In the genomic region with DNA sequence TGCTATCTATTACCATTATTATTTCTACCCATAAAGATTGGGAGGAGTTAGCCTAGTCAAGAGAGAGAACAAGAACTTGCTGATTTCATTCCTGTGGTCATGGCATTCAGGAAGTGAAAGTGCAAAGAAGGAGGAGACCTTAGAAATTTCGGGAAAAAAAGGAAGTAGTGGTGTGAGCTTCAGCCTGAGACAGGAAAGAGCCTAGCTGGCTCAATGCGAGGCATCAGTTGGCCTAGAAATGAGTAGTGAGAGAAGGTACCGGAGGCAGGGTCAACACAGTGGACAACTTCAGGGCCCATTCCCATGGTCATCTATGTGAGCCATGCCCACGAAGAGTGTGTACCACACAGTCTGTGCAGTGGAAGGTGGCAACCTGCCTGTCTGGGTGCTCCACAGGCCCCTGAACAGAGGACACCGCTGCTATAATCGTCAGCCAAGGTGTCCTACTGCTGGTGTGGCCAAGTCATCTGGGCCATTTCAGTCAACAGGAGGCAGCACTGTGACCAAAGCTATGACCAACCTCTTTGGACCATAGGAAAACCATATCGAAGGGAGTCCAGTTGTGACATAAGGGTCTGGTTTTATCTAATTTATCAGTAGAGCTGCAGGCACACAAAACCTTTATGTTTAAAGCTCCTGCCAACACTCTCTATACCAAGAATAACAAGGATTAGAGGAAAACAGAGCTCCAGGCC, we compare ENCODE assay signal across 17 cellular contexts. TPM values are rescaled to one million over a fixed set of nuclear protein-coding genes. Genes with fewer than 3 reads are reported as not detected.
DNase-seq lines count a peak whose midpoint lies in the region; ATAC-seq and TF ChIP-seq lines count a peak whose summit lies in the region.
"Had no signal": no experiment of that assay in that cellular context is flagged by ENCODE, and none has a peak within 500 bp of the region (broad histone marks: within the 10 kb centered on the region; RNA-seq: fewer than 3 reads in every experiment).

No MANE protein-coding gene starts in this region.

- H3K27me3 ChIP-seq in gastroesophageal sphincter (no peaks in the 10 kb centered on the region), neutrophil (no peaks in the 10 kb centered on the region)

- in situ Hi-C loops in KBM-7 (cut with MboI; ENCODE audit: low pct_unique_long_range_greater_than_20kb, low sequenced_read_pairs): no loop called here

- H3K9me3 ChIP-seq in gastroesophageal sphincter (no peaks in the 10 kb centered on the region), neutrophil (no peaks in the 10 kb centered on the region)

- H3K36me3 ChIP-seq in gastroesophageal sphincter (no peaks in the 10 kb centered on the region), neutrophil (no peaks in the 10 kb centered on the region)

- ATAC-seq in gastroesophageal sphincter: peak; percentile 41
- ATAC-seq in HG02763 (IDR thresholded peaks at IDR 0.05; ENCODE audit: unreplicated experiment): no peak
- ATAC-seq in HG02970 (IDR thresholded peaks at IDR 0.05; ENCODE audit: low FRiP score, unreplicated experiment): no peak
- ATAC-seq: PC-3; stimulated activated naive CD8-positive, alpha-beta T cell treated with anti-CD3 and anti-CD28 coated beads, Interleukin-15, Interleukin-2, amounts not matched to agents 100 U/mL and 50 U/mL, for 24 hours had no signal

- H3K27ac ChIP-seq in gastroesophageal sphincter: no peak overlapping the region
- peak overlapping the region; percentile 73 for H3K27ac ChIP-seq in neutrophil
- H3K27ac ChIP-seq: GM23248 had no signal

- H3K4me1 ChIP-seq in gastroesophageal sphincter (no peaks in the 10 kb centered on the region), neutrophil (ENCODE audit: control insufficient read depth in 1 of 2, insufficient read depth in 1 of 2, low read depth in 1 of 2, low read length in 1 of 2) (peaks cover 14 to 15% of the 10 kb centered on the region in 2 experiments)

- no peak for TF ChIP-seq EP300 in gastroesophageal sphincter (IDR thresholded peaks at IDR 0.05)

- H3K4me3 ChIP-seq in gastroesophageal sphincter: no peak overlapping the region
- peak overlapping the region in 1 of 2 experiments; percentile 15 for H3K4me3 ChIP-seq in neutrophil (ENCODE audit: low read depth in 1 of 2, low read length in 1 of 2)
- H3K4me3 ChIP-seq: GM23248 had no signal

- WGBS in gastroesophageal sphincter (ENCODE audit: low coverage in 1 of 2), 2 donors: 17 to 80% methylated on average over 1 of the region's 7 CpGs

- no peak for TF ChIP-seq POLR2A in gastroesophageal sphincter (IDR thresholded peaks at IDR 0.05)

- DNase-seq in KBM-7 (peak; percentile 92), SIG-M5 (lab: John Stamatoyannopoulos, UW) (peak; percentile 89), NCI-H2029 (lab: John Stamatoyannopoulos, UW) (no peak), NCI-H524 treated with DMSO at 0.1 percent for 48 hours (lab: John Stamatoyannopoulos, UW) (no peak)
- DNase-seq: activated CD4-positive, alpha-beta T cell treated with anti-CD3 and anti-CD28 coated beads for 4 hours; DMS53; GM23248; NCI-H446 treated with DMSO at 0.1 percent for 48 hours; PC-3; stimulated activated naive CD8-positive, alpha-beta T cell treated with anti-CD3 and anti-CD28 coated beads, Interleukin-15, Interleukin-2, amounts not matched to agents 100 U/mL and 50 U/mL, for 24 hours; T-helper 1 cell had no signal

- TF ChIP-seq CTCF in gastroesophageal sphincter (IDR thresholded peaks at IDR 0.05) (no peak), neutrophil (IDR thresholded peaks at IDR 0.05) (no peak)

RNA-seq across cellular contexts. Expression of a gene that starts 16.3 kb away (rescaled TPM):
- 10 to 100 TPM in 3 of 4 donors, 1 to 10 TPM in 1; 2.8 to 11.6 (median 11.5) TPM for total RNA-seq in gastroesophageal sphincter
- total RNA-seq: B cell, GM23248, osteocyte had no signal

Comparison
In these comparisons a context has a peak if more than half of its experiments do, and no peak if none do; other contexts are left out.
1. DNase-seq: peak in KBM-7 (single experiment) and SIG-M5 (single experiment); none in NCI-H2029 (single experiment) and NCI-H524 treated with DMSO at 0.1 percent for 48 hours (single experiment).